Comparison of ENCODE assay signal across 21 cellular contexts in the genomic region with DNA sequence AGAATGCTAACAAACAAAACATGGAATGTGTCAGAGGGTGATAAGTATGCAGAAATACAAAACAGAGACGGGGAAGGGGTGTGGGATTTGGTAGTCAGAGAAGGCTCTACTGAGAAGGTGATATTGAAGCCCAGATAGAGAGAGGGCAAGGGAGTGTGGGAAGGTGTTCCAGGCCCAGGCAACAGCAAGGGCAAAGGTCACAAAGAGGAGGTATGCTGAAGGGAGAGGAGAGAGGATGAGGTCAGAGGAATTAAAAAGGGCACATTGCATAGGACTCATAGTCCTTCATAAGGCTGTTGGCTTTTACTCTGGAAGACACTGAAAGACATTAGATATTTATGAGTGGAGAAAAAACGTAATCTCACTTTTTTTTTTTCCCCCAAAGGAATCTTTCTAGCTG.
"Had no signal": no experiment of that assay in that cellular context is flagged by ENCODE, and none has a peak within 500 bp of the region (broad histone marks: within the 10 kb centered on the region; RNA-seq: fewer than 3 reads in every experiment).

No MANE protein-coding gene starts in this region.

- H2AFZ ChIP-seq: hepatocyte had no signal

- H3K27me3 ChIP-seq: foreskin keratinocyte, hepatocyte, spleen, upper lobe of left lung had no signal

- H3K9me3 Mint-ChIP-seq: activated CD4-positive, alpha-beta T cell treated with anti-CD3 and anti-CD28 coated beads, Interleukin-2, amount 10 ng/mL, durations not matched to agents 7 days and 5 days; activated naive CD4-positive, alpha-beta T cell treated with anti-CD3 and anti-CD28 coated beads, Interleukin-2, amount 50 U/mL, for 24 hours; brain; immature natural killer cell had no signal

- H3K36me3 ChIP-seq: spleen, thoracic aorta, upper lobe of left lung had no signal

- ATAC-seq: activated CD4-positive, CD25-positive, alpha-beta regulatory T cell treated with anti-CD3 and anti-CD28 coated beads, Interleukin-2, amount 50 U/mL, for 24 hours; activated CD8-positive, alpha-beta T cell treated with anti-CD3 and anti-CD28 coated beads, Interleukin-2, amount 10 ng/mL, durations not matched to agents 7 days and 5 days; foreskin keratinocyte had no signal

- H3K4me3 Mint-ChIP-seq: activated CD4-positive, alpha-beta T cell treated with anti-CD3 and anti-CD28 coated beads, Interleukin-2, amount 10 ng/mL, durations not matched to agents 7 days and 5 days; activated CD8-positive, alpha-beta T cell treated with anti-CD3 and anti-CD28 coated beads, Interleukin-2, amount 10 ng/mL, durations not matched to agents 7 days and 5 days; activated naive CD4-positive, alpha-beta T cell treated with anti-CD3 and anti-CD28 coated beads, Interleukin-2, amount 50 U/mL, for 24 hours; brain; immature natural killer cell had no signal

- H3K27me3 Mint-ChIP-seq: activated naive CD4-positive, alpha-beta T cell treated with anti-CD3 and anti-CD28 coated beads, Interleukin-2, amount 50 U/mL, for 24 hours; brain had no signal

- H3K79me2 ChIP-seq: hepatocyte had no signal

- H3K4me1 Mint-ChIP-seq: brain, immature natural killer cell had no signal

- H3K4me3 ChIP-seq: hepatocyte, spleen, thoracic aorta, upper lobe of left lung had no signal

- H3K36me3 Mint-ChIP-seq: activated naive CD4-positive, alpha-beta T cell treated with anti-CD3 and anti-CD28 coated beads, Interleukin-2, amount 50 U/mL, for 24 hours; brain had no signal

- H3K4me1 ChIP-seq: foreskin keratinocyte had no signal

- H3K27ac ChIP-seq: foreskin keratinocyte, hepatocyte, spleen, thoracic aorta, upper lobe of left lung had no signal

- DNase-seq: activated CD4-positive, alpha-beta T cell treated with anti-CD3 and anti-CD28 coated beads, Interleukin-2, amount 10 ng/mL, durations not matched to agents 7 days and 5 days; activated CD8-positive, alpha-beta T cell treated with anti-CD3 and anti-CD28 coated beads, Interleukin-2, amount 10 ng/mL, durations not matched to agents 7 days and 5 days; activated gamma-delta T cell treated with Interleukin-2 at 50 U/mL for 16 hours; aorta; caudate nucleus; effector memory CD4-positive, alpha-beta T cell; foreskin keratinocyte; immature natural killer cell; nucleus accumbens; posterior cingulate gyrus; retina; spleen; stimulated activated CD4-positive, alpha-beta T cell treated with anti-CD3 and anti-CD28 coated beads, Interleukin-4, amount 100 ng/mL, for 1 hour; stimulated activated naive CD4-positive, alpha-beta T cell; T-helper 1 cell; upper lobe of left lung had no signal

- H3K4me2 ChIP-seq: hepatocyte had no signal

- H3K9me3 ChIP-seq: spleen, thoracic aorta, upper lobe of left lung had no signal

- H3K27ac Mint-ChIP-seq: activated CD4-positive, alpha-beta T cell treated with anti-CD3 and anti-CD28 coated beads, Interleukin-2, amount 10 ng/mL, durations not matched to agents 7 days and 5 days; activated CD8-positive, alpha-beta T cell treated with anti-CD3 and anti-CD28 coated beads, Interleukin-2, amount 10 ng/mL, durations not matched to agents 7 days and 5 days; activated naive CD4-positive, alpha-beta T cell treated with anti-CD3 and anti-CD28 coated beads, Interleukin-2, amount 50 U/mL, for 24 hours; brain; immature natural killer cell had no signal
